In the genomic region with DNA sequence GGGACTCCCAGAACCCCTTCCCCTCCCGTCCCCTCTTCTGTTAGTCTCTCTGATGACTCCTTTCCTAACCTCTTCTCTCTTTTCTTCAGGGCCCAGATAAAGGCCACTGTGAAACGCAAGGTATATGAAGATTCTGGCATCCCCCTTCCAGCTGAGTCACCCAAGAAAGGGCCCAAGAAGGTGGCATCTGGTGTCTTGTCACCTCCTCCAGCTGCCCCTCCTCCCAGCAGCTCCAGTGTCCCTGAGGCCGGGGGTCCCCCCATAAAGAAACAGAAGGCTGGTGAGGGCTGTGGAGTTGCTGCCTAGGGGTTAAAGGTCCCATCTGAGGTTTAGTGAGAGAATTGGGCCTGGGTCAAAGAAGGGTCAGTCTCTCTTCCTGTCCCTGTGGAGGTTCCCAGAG, we compare ENCODE assay signal across 1 cellular context.
A peak's percentile ranks its signal among the peaks of the same experiment; 100 is the strongest.
TF ChIP-seq lines count a peak whose summit lies in the region.

No MANE protein-coding gene starts in this region.

TF ChIP-seq in GM12878, 131 proteins besides CTCF, POLR2A, EP300 and RAD21:
- TF ChIP-seq JUNB (IDR thresholded peaks at IDR 0.05) (no peak), NR2F1 (conservative IDR thresholded peaks at IDR 0.05) (0 out of 2 replicates have a peak, but pooled peaks have one; percentile 17), SREBF2 (IDR thresholded peaks at IDR 0.05; ENCODE audit: low read length) (no peak)
TF ChIP-seq in GM12878: peak in this region for 1.
